29 cellular contexts compared by ENCODE assay signal in the genomic region with DNA sequence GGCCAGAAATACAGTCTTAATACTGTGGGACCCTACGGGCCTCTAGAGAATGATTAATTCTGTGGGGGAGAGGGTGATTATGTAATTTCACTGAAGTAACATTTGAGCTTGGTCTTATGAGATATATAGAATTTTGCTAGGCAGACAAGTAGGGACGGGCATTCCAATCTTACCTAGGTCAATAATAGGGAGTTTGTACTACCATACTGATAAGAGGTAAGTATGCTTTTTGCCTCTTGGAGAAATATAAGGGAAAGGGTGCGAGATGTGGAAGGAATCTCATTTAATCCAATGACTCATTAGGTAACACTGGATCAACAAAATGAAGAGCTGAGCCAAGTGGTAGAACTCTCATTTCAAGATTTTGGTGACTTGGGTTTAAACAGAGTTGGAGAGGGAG.
"Had no signal": no experiment of that assay in that cellular context is flagged by ENCODE, and none has a peak within 500 bp of the region (broad histone marks: within the 10 kb centered on the region; RNA-seq: fewer than 3 reads in every experiment).

No MANE protein-coding gene starts in this region.

- ATAC-seq: esophagus mucosa; heart left ventricle; mucosa of descending colon; natural killer cell treated with Interleukin-12 subunit alpha and Interleukin-12 subunit beta and Interleukin-15 and Interleukin-18, amount 100 ng/mL, for 72 hours; pancreas; stimulated activated naive B cell treated with anti-CD40 and anti-IgM and Interleukin-4, amounts not matched to agents 10 μg/mL and 1 μg/mL and 100 μg/mL, for 72 hours had no signal

- H3K27me3 Mint-ChIP-seq: activated CD4-positive, alpha-beta memory T cell treated with anti-CD3 and anti-CD28 coated beads, Interleukin-2, amount 10 ng/mL, durations not matched to agents 7 days and 5 days; activated CD4-positive, alpha-beta T cell treated with anti-CD3 and anti-CD28 coated beads, Interleukin-2, amount 10 ng/mL, durations not matched to agents 7 days and 5 days; activated naive CD8-positive, alpha-beta T cell treated with anti-CD3 and anti-CD28 coated beads for 36 hours; activated T-cell treated with anti-CD3 and anti-CD28 coated beads, Interleukin-2, amount 50 U/mL, for 24 hours; natural killer cell treated with Interleukin-12 subunit alpha and Interleukin-12 subunit beta and Interleukin-15 and Interleukin-18, amount 100 ng/mL, for 72 hours; stimulated activated naive B cell treated with anti-CD40 and anti-IgM and Interleukin-4, amounts not matched to agents 10 μg/mL and 1 μg/mL and 100 μg/mL, for 72 hours had no signal

- H3K9me3 Mint-ChIP-seq: activated CD4-positive, alpha-beta memory T cell treated with anti-CD3 and anti-CD28 coated beads, Interleukin-2, amount 10 ng/mL, durations not matched to agents 7 days and 5 days; activated CD4-positive, alpha-beta T cell treated with anti-CD3 and anti-CD28 coated beads, Interleukin-2, amount 10 ng/mL, durations not matched to agents 7 days and 5 days; activated naive CD8-positive, alpha-beta T cell treated with anti-CD3 and anti-CD28 coated beads for 36 hours; activated T-cell treated with anti-CD3 and anti-CD28 coated beads, Interleukin-2, amount 50 U/mL, for 24 hours; natural killer cell treated with Interleukin-12 subunit alpha and Interleukin-12 subunit beta and Interleukin-15 and Interleukin-18, amount 100 ng/mL, for 72 hours; stimulated activated naive B cell treated with anti-CD40 and anti-IgM and Interleukin-4, amounts not matched to agents 10 μg/mL and 1 μg/mL and 100 μg/mL, for 72 hours had no signal

- H3K27ac Mint-ChIP-seq: activated CD4-positive, alpha-beta memory T cell treated with anti-CD3 and anti-CD28 coated beads, Interleukin-2, amount 10 ng/mL, durations not matched to agents 7 days and 5 days; activated CD4-positive, alpha-beta T cell treated with anti-CD3 and anti-CD28 coated beads, Interleukin-2, amount 10 ng/mL, durations not matched to agents 7 days and 5 days; activated naive CD8-positive, alpha-beta T cell treated with anti-CD3 and anti-CD28 coated beads for 36 hours; activated T-cell treated with anti-CD3 and anti-CD28 coated beads, Interleukin-2, amount 50 U/mL, for 24 hours; stimulated activated naive B cell treated with anti-CD40 and anti-IgM and Interleukin-4, amounts not matched to agents 10 μg/mL and 1 μg/mL and 100 μg/mL, for 72 hours had no signal

- H3K4me3 ChIP-seq: adrenal gland, heart left ventricle, lung, mucosa of descending colon, pancreas, prostate gland, smooth muscle cell, stomach, thyroid gland had no signal

- H3K27ac ChIP-seq: adrenal gland, brain microvascular endothelial cell, heart left ventricle, pancreas, prostate gland, thyroid gland had no signal

- H3K9me3 ChIP-seq: adrenal gland, heart left ventricle, mucosa of descending colon, pancreas, prostate gland, stomach, thyroid gland had no signal

- H3K27me3 ChIP-seq: adrenal gland, brain microvascular endothelial cell, heart left ventricle, pancreas, stomach, thyroid gland had no signal

- H3K4me1 ChIP-seq: prostate gland had no signal

- DNase-seq: activated CD4-positive, alpha-beta memory T cell treated with anti-CD3 and anti-CD28 coated beads, Interleukin-2, amount 10 ng/mL, durations not matched to agents 7 days and 5 days; activated CD4-positive, alpha-beta T cell treated with anti-CD3 and anti-CD28 coated beads for 1 hour; activated CD4-positive, alpha-beta T cell treated with anti-CD3 and anti-CD28 coated beads, Interleukin-2, amount 10 ng/mL, durations not matched to agents 7 days and 5 days; activated CD8-positive, alpha-beta memory T cell treated with anti-CD3 and anti-CD28 coated beads, Interleukin-2, amount 50 U/mL, for 48 hours; activated naive CD4-positive, alpha-beta T cell; activated naive CD8-positive, alpha-beta T cell treated with anti-CD3 and anti-CD28 coated beads for 36 hours; activated T-cell treated with anti-CD3 and anti-CD28 coated beads, Interleukin-2, amount 50 U/mL, for 24 hours; adrenal gland; aorta; brain microvascular endothelial cell; cortex of kidney; foreskin fibroblast; heart left ventricle; hypothalamus; mucosa of descending colon; pancreas; retina; stimulated activated CD4-positive, alpha-beta T cell treated with anti-CD3 and anti-CD28 coated beads, Interleukin-1b, Interleukin-23, amount 100 ng/mL, for 48 hours; stimulated activated CD4-positive, alpha-beta T cell treated with anti-CD3 and anti-CD28 coated beads, Interleukin-4, amount 100 ng/mL, for 4 hours; stimulated activated CD8-positive, alpha-beta memory T cell treated with anti-CD3 and anti-CD28 coated beads, Interleukin-4, amount 100 ng/mL, for 48 hours; stimulated activated naive B cell treated with anti-CD40 and anti-IgM and Interleukin-4, amounts not matched to agents 10 μg/mL and 1 μg/mL and 100 μg/mL, for 72 hours; stomach; T-helper 2 cell; thyroid gland had no signal

- H3K4me3 Mint-ChIP-seq: activated CD4-positive, alpha-beta memory T cell treated with anti-CD3 and anti-CD28 coated beads, Interleukin-2, amount 10 ng/mL, durations not matched to agents 7 days and 5 days; activated CD4-positive, alpha-beta T cell treated with anti-CD3 and anti-CD28 coated beads, Interleukin-2, amount 10 ng/mL, durations not matched to agents 7 days and 5 days; activated naive CD8-positive, alpha-beta T cell treated with anti-CD3 and anti-CD28 coated beads for 36 hours; activated T-cell treated with anti-CD3 and anti-CD28 coated beads, Interleukin-2, amount 50 U/mL, for 24 hours; natural killer cell treated with Interleukin-12 subunit alpha and Interleukin-12 subunit beta and Interleukin-15 and Interleukin-18, amount 100 ng/mL, for 72 hours; stimulated activated naive B cell treated with anti-CD40 and anti-IgM and Interleukin-4, amounts not matched to agents 10 μg/mL and 1 μg/mL and 100 μg/mL, for 72 hours had no signal

- H3K36me3 ChIP-seq: prostate gland had no signal
